19 cellular contexts compared by ENCODE assay signal in the genomic region with DNA sequence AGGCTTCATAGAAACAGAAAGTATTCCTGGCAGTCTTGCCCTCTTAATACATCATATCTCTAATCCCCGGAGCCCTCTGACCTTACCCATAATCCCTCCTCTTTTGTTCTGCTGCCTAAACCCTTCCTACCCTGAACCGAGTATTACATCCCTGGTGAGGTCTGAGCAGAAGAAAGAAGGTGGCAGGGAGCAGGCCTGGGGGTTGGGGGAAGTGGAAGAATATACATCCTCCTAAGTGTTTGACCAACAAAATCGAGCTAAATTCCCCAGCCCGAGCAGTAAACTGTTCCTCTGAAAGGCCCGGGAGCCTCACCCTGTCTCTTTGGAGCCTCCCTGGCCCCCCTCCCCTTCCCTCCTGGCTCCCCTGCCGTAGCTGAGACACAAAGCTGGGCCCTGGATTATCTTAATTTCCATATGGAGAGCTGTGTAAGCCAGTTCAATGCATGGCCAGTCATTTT.
DNase-seq lines count a peak whose midpoint lies in the region; ATAC-seq, FAIRE-seq and TF ChIP-seq lines count a peak whose summit lies in the region.
"Had no signal": no experiment of that assay in that cellular context is flagged by ENCODE, and none has a peak within 500 bp of the region (broad histone marks: within the 10 kb centered on the region; RNA-seq: fewer than 3 reads in every experiment).

No MANE protein-coding gene starts in this region.

- no peak overlapping the region for H3K4ac ChIP-seq in H1 (replicated peaks; ENCODE audit: insufficient read length, low read depth, low read length)
- H3K4ac ChIP-seq in mesenchymal stem cell (ENCODE audit: low read depth in 1 of 2, low read length in 2 of 2) = no peak overlapping the region

- no peak overlapping the region for H4K8ac ChIP-seq in H1 (ENCODE audit: extremely low read depth, insufficient read depth, low read length)
- H4K8ac ChIP-seq in mesenchymal stem cell (ENCODE audit: low read length) = no peak overlapping the region

- H2BK5ac ChIP-seq in H1 (ENCODE audit: low read depth, low read length) = no peak overlapping the region
- no peak overlapping the region for H2BK5ac ChIP-seq in mesenchymal stem cell (ENCODE audit: low read depth, low read length, poor library complexity, severe bottlenecking)

- H2AFZ ChIP-seq in H1 (ENCODE audit: low read length) = peak overlapping the region; percentile 36; the same call in 1 of the 2 replicates
- no peak overlapping the region for H2AFZ ChIP-seq in mesenchymal stem cell (ENCODE audit: low read depth, low read length)

- H3K9me3 Mint-ChIP-seq in Caco-2 (ENCODE audit: unreplicated experiment) = no peaks in the 10 kb centered on the region

- DNase-seq in OCI-M1 (lab: John Stamatoyannopoulos, UW) (peak; percentile 49), H1 (ENCODE audit: low read depth in 1 of 2, low spot score in 2 of 2) (no peak), retina (peak; percentile 60), mesenchymal stem cell (no peak), Caco-2 (no peak), left ventricle myocardium inferior (no peak)
- DNase-seq: Calu3; CD4-positive, CD25-positive, alpha-beta regulatory T cell; DMS79; IMR-90; Kasumi-1; MM.1S; NCI-H1105; NCI-H1694; NCI-H2107; NCI-H345 had no signal

- peak overlapping the region; percentile 17; the same call in 1 of the 2 replicates for H3K18ac ChIP-seq in H1 (ENCODE audit: extremely low read depth, low read length)
- H3K18ac ChIP-seq in mesenchymal stem cell (ENCODE audit: low read depth in 1 of 2, low read length in 2 of 2) = no peak overlapping the region

- H3K27me3 ChIP-seq in HUES48 (ENCODE audit: control insufficient read depth, insufficient read depth, low read length) = no peaks in the 10 kb centered on the region
- no peaks in the 10 kb centered on the region; a peak in 1 of 7 replicates for H3K27me3 ChIP-seq in H1 (replicated peaks in 1 of 4; ENCODE audit: control insufficient read depth in 3 of 4, extremely low read depth in 1 of 4, insufficient read depth in 3 of 4, low read length in 3 of 4)
- H3K27me3 ChIP-seq in mesenchymal stem cell (ENCODE audit: control insufficient read depth in 1 of 2, insufficient read depth in 1 of 2, low read length in 2 of 2) = peaks cover 0 to 36% of the 10 kb centered on the region in 2 experiments
- no peaks in the 10 kb centered on the region for H3K27me3 ChIP-seq in Caco-2 (replicated peaks; ENCODE audit: control insufficient read depth, insufficient read depth, low read length)
- peaks cover 81% of the 10 kb centered on the region for H3K27me3 ChIP-seq in left ventricle myocardium inferior (ENCODE audit: low read depth)

- no peak for TF ChIP-seq EP300 in H1 (IDR thresholded peaks at IDR 0.05; ENCODE audit: borderline replicate concordance in 1 of 2, low read depth in 2 of 2, low read length in 2 of 2)

- H4K91ac ChIP-seq in H1 (replicated peaks; ENCODE audit: insufficient read length, low read length) = no peak overlapping the region
- H4K91ac ChIP-seq in mesenchymal stem cell (ENCODE audit: low read length) = no peak overlapping the region

- H2BK20ac ChIP-seq in H1 (ENCODE audit: low read length) = 0 out of 2 replicates have a peak overlapping the region, but pooled peaks have one; percentile 80

- no TSS peak for BruUV-seq in Caco-2 (replicated peaks; lab: Mats Ljungman, UMichigan)

- H3K56ac ChIP-seq in H1 (replicated peaks; ENCODE audit: insufficient read length, low read depth, low read length) = no peak overlapping the region

- H3K9ac ChIP-seq in HUES48 (ENCODE audit: low read depth, low read length) (no peak overlapping the region), H1 (replicated peaks in 1 of 4; ENCODE audit: extremely low read depth in 1 of 4, low read depth in 3 of 4, low read length in 3 of 4) (no peak overlapping the region), mesenchymal stem cell (ENCODE audit: low read length) (no peak overlapping the region)

- H3K27ac ChIP-seq in HUES48 (ENCODE audit: low read depth, low read length) (peak overlapping the region; percentile 61), H1 (ENCODE audit: low read depth, low read length) (no peak overlapping the region), mesenchymal stem cell (ENCODE audit: low read length, poor library complexity, severe bottlenecking) (no peak overlapping the region), left ventricle myocardium inferior (replicated peaks) (no peak overlapping the region)
- H3K27ac ChIP-seq: SJSA1 had no signal

- no peak overlapping the region for H3K14ac ChIP-seq in H1 (ENCODE audit: insufficient read length)
- H3K14ac ChIP-seq in mesenchymal stem cell (ENCODE audit: low read length in 2 of 2) = no peak overlapping the region

- H2BK120ac ChIP-seq in H1 (replicated peaks; ENCODE audit: low read depth, low read length) (no peak overlapping the region), mesenchymal stem cell (ENCODE audit: low read depth, low read length) (no peak overlapping the region)

- H3K79me1 ChIP-seq in H1 (ENCODE audit: low read depth, low read length) (no peaks in the 10 kb centered on the region), mesenchymal stem cell (replicated peaks; ENCODE audit: low read length, poor library complexity, severe bottlenecking) (no peaks in the 10 kb centered on the region)

- no peak overlapping the region for H3K4me3 Mint-ChIP-seq in Caco-2 (ENCODE audit: unreplicated experiment)
- H3K4me3 Mint-ChIP-seq: CD4-positive, CD25-positive, alpha-beta regulatory T cell had no signal

- no peaks in the 10 kb centered on the region for H3K4me1 Mint-ChIP-seq in Caco-2 (ENCODE audit: low read depth, unreplicated experiment)
- H3K4me1 Mint-ChIP-seq: CD4-positive, CD25-positive, alpha-beta regulatory T cell had no signal

- H3K79me2 ChIP-seq in H1 (ENCODE audit: control insufficient read depth in 1 of 2, insufficient read depth in 2 of 2, low read length in 2 of 2) = no peaks in the 10 kb centered on the region

- H2BK15ac ChIP-seq in H1 (ENCODE audit: low read length) (no peak overlapping the region), mesenchymal stem cell (ENCODE audit: low read depth, poor library complexity, severe bottlenecking) (no peak overlapping the region)

- POLR2A ChIA-PET in H1 (lab: Charles Lee; ENCODE audit: partially characterized antibody) (no interaction called here), Caco-2 (lab: Charles Lee) (no interaction called here)

- no peak overlapping the region for H3K23ac ChIP-seq in H1 (ENCODE audit: insufficient read length)
- H3K23ac ChIP-seq in mesenchymal stem cell (ENCODE audit: low read length in 2 of 2) = no peak overlapping the region

- no peak for FAIRE-seq in H1 (lab: Jason Lieb, UNC)

- no peaks in the 10 kb centered on the region for H3K36me3 ChIP-seq in HUES48 (ENCODE audit: control insufficient read depth, insufficient read depth, low read length)
- no peaks in the 10 kb centered on the region for H3K36me3 ChIP-seq in H1 (ENCODE audit: control insufficient read depth in 2 of 4, insufficient read depth in 4 of 4, low read length in 3 of 4)
- H3K36me3 ChIP-seq in mesenchymal stem cell (ENCODE audit: control insufficient read depth in 1 of 2, insufficient read depth in 2 of 2, low read depth in 1 of 2, low read length in 2 of 2) = no peaks in the 10 kb centered on the region
- no peaks in the 10 kb centered on the region for H3K36me3 ChIP-seq in Caco-2 (ENCODE audit: control insufficient read depth, insufficient read depth, low read length)
- H3K36me3 ChIP-seq in left ventricle myocardium inferior = no peaks in the 10 kb centered on the region
- H3K36me3 ChIP-seq: SJSA1 had no signal

- H3K4me3 ChIP-seq in HUES48 (ENCODE audit: low read depth, low read length) = no peak overlapping the region
- no peak overlapping the region for H3K4me3 ChIP-seq in H1 (ENCODE audit: extremely low read depth in 1 of 4, insufficient read depth in 2 of 4, low read depth in 3 of 4, low read length in 4 of 4)
- H3K4me3 ChIP-seq in mesenchymal stem cell (ENCODE audit: insufficient read depth in 1 of 2, low read depth in 1 of 2, low read length in 2 of 2) = no peak overlapping the region
- H3K4me3 ChIP-seq in Caco-2 (ENCODE audit: low read depth, low read length) = no peak overlapping the region
- H3K4me3 ChIP-seq in left ventricle myocardium inferior = no peak overlapping the region
- H3K4me3 ChIP-seq: SJSA1 had no signal

- no peak overlapping the region for H3K27ac Mint-ChIP-seq in Caco-2 (ENCODE audit: unreplicated experiment)
- H3K27ac Mint-ChIP-seq: CD4-positive, CD25-positive, alpha-beta regulatory T cell had no signal

- H3K4me1 ChIP-seq in HUES48 (ENCODE audit: control insufficient read depth, insufficient read depth, low read length) (peaks cover 19% of the 10 kb centered on the region), H1 (replicated peaks in 1 of 4; ENCODE audit: control insufficient read depth in 3 of 4, insufficient read depth in 4 of 4, low read length in 3 of 4) (peaks cover 0 to 11% (median 5%) of the 10 kb centered on the region in 4 experiments; a peak in 3 of 7 replicates), mesenchymal stem cell (ENCODE audit: control insufficient read depth, insufficient read depth, low read depth, low read length) (no peaks in the 10 kb centered on the region), Caco-2 (no peaks in the 10 kb centered on the region), left ventricle myocardium inferior (no peaks in the 10 kb centered on the region)
- H3K4me1 ChIP-seq: SJSA1 had no signal

- H3K23me2 ChIP-seq in H1 (ENCODE audit: low read depth, low read length) = peaks cover 5% of the 10 kb centered on the region; the same call in 1 of the 2 replicates

- 76% methylated on average over 4 of the region's 6 CpGs; no CpG with 5 or more reads in 1 of the 2 experiments for WGBS in H1 (ENCODE audit: extremely low coverage in 1 of 2, insufficient coverage in 1 of 2, insufficient read length in 1 of 2, insufficient replicate concordance in 2 of 2, low coverage in 1 of 2, low lambda C conversion rate in 2 of 2, missing lambda C conversion rate in 1 of 2), 2 experiments
- 46% methylated on average over 5 of the region's 6 CpGs for WGBS in mesenchymal stem cell

- ATAC-seq in HG03025 (IDR thresholded peaks at IDR 0.05; ENCODE audit: low FRiP score, unreplicated experiment) = no peak

- H4K5ac ChIP-seq in H1 (ENCODE audit: insufficient read length, low read depth, low read length) = no peak overlapping the region

- TF ChIP-seq RAD21 in H1 (IDR thresholded peaks at IDR 0.05 in 1 of 2, conservative IDR thresholded peaks at IDR 0.05 in 1 of 2; ENCODE audit: low read depth in 2 of 2, low read length in 2 of 2) = no peak

- H3K4me2 ChIP-seq in H1 (ENCODE audit: insufficient read depth in 1 of 2, low read depth in 2 of 2, low read length in 2 of 2) (peak overlapping the region in 1 of 2 experiments; percentile 28; a peak in 2 of 4 replicates), mesenchymal stem cell (ENCODE audit: low read length, poor library complexity, severe bottlenecking) (no peak overlapping the region)

- no peaks in the 10 kb centered on the region for H3K9me3 ChIP-seq in HUES48 (ENCODE audit: control insufficient read depth, insufficient read depth, low read length)
- no peaks in the 10 kb centered on the region for H3K9me3 ChIP-seq in H1 (ENCODE audit: insufficient read depth in 2 of 2, low read depth in 1 of 2, low read length in 1 of 2)
- no peaks in the 10 kb centered on the region for H3K9me3 ChIP-seq in mesenchymal stem cell (ENCODE audit: control insufficient read depth, low read length)
- no peaks in the 10 kb centered on the region for H3K9me3 ChIP-seq in Caco-2
- H3K9me3 ChIP-seq in left ventricle myocardium inferior (replicated peaks) = no peaks in the 10 kb centered on the region
- H3K9me3 ChIP-seq: SJSA1 had no signal

- no peaks in the 10 kb centered on the region for H4K20me1 ChIP-seq in H1 (replicated peaks in 1 of 2; ENCODE audit: control insufficient read depth in 1 of 2, insufficient read depth in 2 of 2, low read length in 2 of 2)

- TF ChIP-seq CTCF in H1 (IDR thresholded peaks at IDR 0.05; ENCODE audit: control extremely low read depth in 1 of 3, insufficient read depth in 1 of 3, low read depth in 1 of 3, low read length in 3 of 3) (no peak), Caco-2 (IDR thresholded peaks at IDR 0.05; ENCODE audit: insufficient read depth in 1 of 2, low read depth in 1 of 2, low read length in 1 of 2, severe bottlenecking in 1 of 2, unreplicated experiment in 1 of 2) (no peak), left ventricle myocardium inferior (IDR thresholded peaks at IDR 0.05; ENCODE audit: borderline replicate concordance) (no peak)

- H3K27me3 Mint-ChIP-seq in Caco-2 (ENCODE audit: insufficient read depth, unreplicated experiment) = no peaks in the 10 kb centered on the region

- intact Hi-C loops in Caco-2 (cut with micrococcal nuclease; ENCODE audit: unreplicated experiment) (no loop called here), left ventricle myocardium inferior (cut with micrococcal nuclease) (no loop called here)

- H2AK5ac ChIP-seq in H1 (ENCODE audit: low read depth, low read length) (no peak overlapping the region), mesenchymal stem cell (ENCODE audit: low read length, severe bottlenecking) (no peak overlapping the region)

- H3K36me3 Mint-ChIP-seq in Caco-2 (ENCODE audit: insufficient read depth, unreplicated experiment) = no peaks in the 10 kb centered on the region
- H3K36me3 Mint-ChIP-seq: CD4-positive, CD25-positive, alpha-beta regulatory T cell had no signal

- H2BK12ac ChIP-seq in H1 (ENCODE audit: low read depth, low read length) = 0 out of 2 replicates have a peak overlapping the region, but pooled peaks have one; percentile 39
- no peak overlapping the region for H2BK12ac ChIP-seq in mesenchymal stem cell (ENCODE audit: low read length in 2 of 2)

- CTCF ChIA-PET in H1 (lab: Charles Lee; ENCODE audit: partially characterized antibody) = interaction anchor here (1.6 kb wide), 1 partner anchor 201 kb away, joined by 3 read pairs; no protein-coding TSS in a partner anchor
- CTCF ChIA-PET in Caco-2 (lab: Charles Lee) = no interaction called here

- TF ChIP-seq POLR2A in H1 (IDR thresholded peaks at IDR 0.05; ENCODE audit: control extremely low read depth in 1 of 2, low read depth in 2 of 2, low read length in 2 of 2) = no peak

Comparison
In these comparisons a context has a peak if more than half of its experiments do, and no peak if none do; other contexts are left out.
1. DNase-seq: peak in OCI-M1 (single experiment) and retina (single experiment); none in H1 (0 of 2), mesenchymal stem cell (single experiment), Caco-2 (0 of 2) and left ventricle myocardium inferior (single experiment).